In genomic region chr4:54723220-54723619, GRCh38 we compare ENCODE assay signal across 29 cellular contexts.
"Had no signal": no experiment of that assay in that cellular context is flagged by ENCODE, and none has a peak within 500 bp of the region (broad histone marks: within the 10 kb centered on the region; RNA-seq: fewer than 3 reads in every experiment).

No MANE protein-coding gene starts in this region.

- H3K27ac Mint-ChIP-seq: activated CD8-positive, alpha-beta T cell treated with anti-CD3 and anti-CD28 coated beads, Interleukin-2, amount 10 ng/mL, durations not matched to agents 7 days and 5 days; activated naive CD4-positive, alpha-beta T cell treated with anti-CD3 and anti-CD28 coated beads, Interleukin-2, amount 50 U/mL, for 72 hours; activated naive CD8-positive, alpha-beta T cell treated with anti-CD3 and anti-CD28 coated beads, Interleukin-2, amount 50 U/mL, for 24 hours; activated T-helper 1 cell treated with anti-CD3 and anti-CD28 coated beads, Interleukin-12 subunit alpha, Interleukin-12 subunit beta, Interleukin-2, Interleukin-4 antibody, amounts not matched to agents 30 ng/mL and 10 ng/mL and 1 ng/mL, durations not matched to agents 14 hours and 24 hours and 36 hours; T-helper 1 cell treated with Interleukin-12 subunit alpha and Interleukin-12 subunit beta and Interleukin-4 antibody, amounts not matched to agents 30 μg/mL and 1 μg/mL, for 36 hours had no signal

- H3K27ac ChIP-seq: ascending aorta, body of pancreas, SK-N-MC had no signal

- H3K9me3 Mint-ChIP-seq: activated naive CD4-positive, alpha-beta T cell treated with anti-CD3 and anti-CD28 coated beads, Interleukin-2, amount 50 U/mL, for 72 hours; activated naive CD8-positive, alpha-beta T cell treated with anti-CD3 and anti-CD28 coated beads, Interleukin-2, amount 50 U/mL, for 24 hours; activated T-helper 1 cell treated with anti-CD3 and anti-CD28 coated beads, Interleukin-12 subunit alpha, Interleukin-12 subunit beta, Interleukin-2, Interleukin-4 antibody, amounts not matched to agents 30 ng/mL and 10 ng/mL and 1 ng/mL, durations not matched to agents 14 hours and 24 hours and 36 hours; central memory CD8-positive, alpha-beta T cell; T-helper 1 cell treated with Interleukin-12 subunit alpha and Interleukin-12 subunit beta and Interleukin-4 antibody, amounts not matched to agents 30 μg/mL and 1 μg/mL, for 36 hours had no signal

- H3K27me3 Mint-ChIP-seq: activated naive CD8-positive, alpha-beta T cell treated with anti-CD3 and anti-CD28 coated beads, Interleukin-2, amount 50 U/mL, for 24 hours; central memory CD8-positive, alpha-beta T cell had no signal

- H3K4me3 ChIP-seq: ascending aorta, body of pancreas, SK-N-MC had no signal

- H3K36me3 Mint-ChIP-seq: activated naive CD4-positive, alpha-beta T cell treated with anti-CD3 and anti-CD28 coated beads, Interleukin-2, amount 50 U/mL, for 72 hours had no signal

- DNase-seq: activated CD4-positive, alpha-beta T cell treated with anti-CD3 and anti-CD28 coated beads for 48 hours; activated CD4-positive, alpha-beta T cell treated with anti-CD3 and anti-CD28 coated beads, Interleukin-2, amount 50 U/mL, for 4 hours; activated CD4-positive, CD25-positive, alpha-beta regulatory T cell treated with anti-CD3 and anti-CD28 coated beads, Interleukin-2, amount 50 U/mL, for 72 hours; activated CD8-positive, alpha-beta memory T cell treated with anti-CD3 and anti-CD28 coated beads, Interleukin-2, amount 50 U/mL, for 48 hours; activated CD8-positive, alpha-beta T cell treated with anti-CD3 and anti-CD28 coated beads, Interleukin-2, amount 10 ng/mL, durations not matched to agents 7 days and 5 days; activated effector memory CD4-positive, alpha-beta T cell treated with Interleukin-2 at 50 U/mL for 16 hours; activated naive CD4-positive, alpha-beta T cell; activated naive CD8-positive, alpha-beta T cell treated with anti-CD3 and anti-CD28 coated beads, Interleukin-2, amount 50 U/mL, for 24 hours; activated T-cell treated with anti-CD3 and anti-CD28 coated beads, Interleukin-2, amount 50 U/mL, for 1 hour; amniotic stem cell; body of pancreas; Kasumi-1; KBM-7; NCI-H1417; NCI-H2029 treated with DMSO at 0.1 percent for 48 hours; NCI-H446; NCI-H526; NCI-H774; NK-92 treated with Interleukin-12 subunit alpha and Interleukin-12 subunit beta, amount 100 ng/mL, for 24 hours; OCI-M1; RPMI8226 had no signal

- H3K4me1 ChIP-seq: ascending aorta, body of pancreas had no signal

- H3K27me3 ChIP-seq: ascending aorta, body of pancreas had no signal

- H3K4me3 Mint-ChIP-seq: activated CD8-positive, alpha-beta T cell treated with anti-CD3 and anti-CD28 coated beads, Interleukin-2, amount 10 ng/mL, durations not matched to agents 7 days and 5 days; activated naive CD8-positive, alpha-beta T cell treated with anti-CD3 and anti-CD28 coated beads, Interleukin-2, amount 50 U/mL, for 24 hours; activated T-helper 1 cell treated with anti-CD3 and anti-CD28 coated beads, Interleukin-12 subunit alpha, Interleukin-12 subunit beta, Interleukin-2, Interleukin-4 antibody, amounts not matched to agents 30 ng/mL and 10 ng/mL and 1 ng/mL, durations not matched to agents 14 hours and 24 hours and 36 hours; central memory CD8-positive, alpha-beta T cell; T-helper 1 cell treated with Interleukin-12 subunit alpha and Interleukin-12 subunit beta and Interleukin-4 antibody, amounts not matched to agents 30 μg/mL and 1 μg/mL, for 36 hours had no signal

- ATAC-seq: activated CD8-positive, alpha-beta T cell treated with anti-CD3 and anti-CD28 coated beads, Interleukin-2, amount 10 ng/mL, durations not matched to agents 7 days and 5 days; activated naive CD4-positive, alpha-beta T cell treated with anti-CD3 and anti-CD28 coated beads, Interleukin-2, amount 50 U/mL, for 72 hours; activated naive CD8-positive, alpha-beta T cell treated with anti-CD3 and anti-CD28 coated beads, Interleukin-2, amount 50 U/mL, for 24 hours; body of pancreas; Panc1; Right ventricle myocardium inferior had no signal

- H3K36me3 ChIP-seq: ascending aorta had no signal

- H3K4me1 Mint-ChIP-seq: activated naive CD8-positive, alpha-beta T cell treated with anti-CD3 and anti-CD28 coated beads, Interleukin-2, amount 50 U/mL, for 24 hours; central memory CD8-positive, alpha-beta T cell had no signal

- H3K9me3 ChIP-seq: ascending aorta, body of pancreas had no signal
